15 cellular contexts compared by ENCODE assay signal in the genomic region with DNA sequence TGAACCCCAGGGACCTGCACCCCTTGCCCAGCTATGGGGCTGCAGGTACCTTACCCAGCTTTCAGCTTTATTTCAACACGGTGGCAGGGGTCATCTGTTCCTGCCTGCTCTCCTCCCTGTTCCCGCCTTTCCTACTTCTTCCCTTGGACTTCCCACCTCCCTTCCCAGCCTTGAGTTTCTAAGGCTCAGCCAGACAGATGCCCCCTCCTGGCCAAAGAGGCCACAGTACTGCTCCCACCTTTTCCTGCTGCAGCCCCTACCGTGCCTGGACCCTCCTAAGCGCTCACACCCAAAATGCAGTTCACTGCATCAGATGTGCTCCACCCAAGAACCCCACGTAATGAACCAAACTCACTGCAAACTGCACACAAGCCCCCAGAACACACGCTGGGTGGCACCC. TPM values are rescaled to one million over a fixed set of nuclear protein-coding genes. Genes with fewer than 3 reads are reported as not detected.
DNase-seq lines count a peak whose midpoint lies in the region; ATAC-seq and TF ChIP-seq lines count a peak whose summit lies in the region.
"Had no signal": no experiment of that assay in that cellular context is flagged by ENCODE, and none has a peak within 500 bp of the region (broad histone marks: within the 10 kb centered on the region; RNA-seq: fewer than 3 reads in every experiment).

No MANE protein-coding gene starts in this region.

- POLR2A ChIA-PET in WTC11 (lab: Charles Lee) (no interaction called here), T-cell (lab: Charles Lee) (no interaction called here)

- H3K27ac Mint-ChIP-seq in WTC11 (no peak overlapping the region), T-cell (no peak overlapping the region)
- H3K27ac Mint-ChIP-seq: activated CD4-positive, alpha-beta T cell treated with anti-CD3 and anti-CD28 coated beads for 36 hours; CD4-positive, alpha-beta memory T cell; stimulated activated effector memory CD8-positive, alpha-beta T cell treated with anti-CD3 and anti-CD28 coated beads, Interleukin-12 subunit alpha, Interleukin-12 subunit beta, amount 100 ng/mL, for 72 hours had no signal

- H3K9me3 Mint-ChIP-seq in WTC11 (no peaks in the 10 kb centered on the region), T-cell (no peaks in the 10 kb centered on the region)
- H3K9me3 Mint-ChIP-seq: stimulated activated effector memory CD8-positive, alpha-beta T cell treated with anti-CD3 and anti-CD28 coated beads, Interleukin-12 subunit alpha, Interleukin-12 subunit beta, amount 100 ng/mL, for 72 hours had no signal

- peak; percentile 19 for DNase-seq in AG10803 (ENCODE audit: low read depth)
- DNase-seq in H7: peak; percentile 89
- peak; percentile 52 for DNase-seq in WTC11 (ENCODE audit: low spot score)
- DNase-seq in iPS-NIHi7 (ENCODE audit: extremely low spot score): peak; percentile 67
- no peak for DNase-seq in NCI-H524 (lab: John Stamatoyannopoulos, UW)
- DNase-seq in T-cell: no peak
- DNase-seq in activated naive CD4-positive, alpha-beta T cell (lab: John Stamatoyannopoulos, UW): no peak
- DNase-seq: activated CD4-positive, alpha-beta T cell treated with anti-CD3 and anti-CD28 coated beads for 36 hours; activated naive CD4-positive, alpha-beta T cell treated with Interleukin-2 at 50 U/mL for 16 hours; CD4-positive, alpha-beta memory T cell; KG1; stimulated activated CD4-positive, alpha-beta T cell treated with anti-CD3 and anti-CD28 coated beads, Interleukin-12 subunit alpha, Interleukin-12 subunit beta, amount 100 ng/mL, for 4 hours had no signal

- H3K36me3 Mint-ChIP-seq in WTC11: peaks cover 51% of the 10 kb centered on the region
- H3K36me3 Mint-ChIP-seq in T-cell: peaks cover 50% of the 10 kb centered on the region

- CTCF ChIA-PET in WTC11 (lab: Charles Lee) (interaction anchor here (0.6 to 2.4 kb wide), 9 partner anchors 10 to 82 kb away, joined by 3 to 28 read pairs (median 5); a partner anchor contains a TSS), T-cell (lab: Charles Lee) (no interaction called here)

- H3K4me3 Mint-ChIP-seq in WTC11 (no peak overlapping the region), T-cell (no peak overlapping the region)
- H3K4me3 Mint-ChIP-seq: activated CD4-positive, alpha-beta T cell treated with anti-CD3 and anti-CD28 coated beads for 36 hours; CD4-positive, alpha-beta memory T cell; stimulated activated effector memory CD8-positive, alpha-beta T cell treated with anti-CD3 and anti-CD28 coated beads, Interleukin-12 subunit alpha, Interleukin-12 subunit beta, amount 100 ng/mL, for 72 hours had no signal

- H3K27me3 Mint-ChIP-seq in WTC11 (ENCODE audit: low read depth) (no peaks in the 10 kb centered on the region), T-cell (no peaks in the 10 kb centered on the region)
- H3K27me3 Mint-ChIP-seq: activated CD4-positive, alpha-beta T cell treated with anti-CD3 and anti-CD28 coated beads for 36 hours; CD4-positive, alpha-beta memory T cell had no signal

- peak; percentile 84 for ATAC-seq in WTC11
- ATAC-seq in T-cell (replicated peaks in 1 of 4): no peak
- ATAC-seq in HG03571 (IDR thresholded peaks at IDR 0.05; ENCODE audit: unreplicated experiment): no peak
- ATAC-seq: activated CD4-positive, alpha-beta T cell treated with anti-CD3 and anti-CD28 coated beads for 36 hours; Right ventricle myocardium inferior; stimulated activated effector memory CD8-positive, alpha-beta T cell treated with anti-CD3 and anti-CD28 coated beads, Interleukin-12 subunit alpha, Interleukin-12 subunit beta, amount 100 ng/mL, for 72 hours had no signal

- H3K4me3 ChIP-seq in AG10803 (ENCODE audit: low read length): no peak overlapping the region
- H3K4me3 ChIP-seq in H7 (ENCODE audit: insufficient read depth, low read depth, low read length): no peak overlapping the region

- H3K36me3 ChIP-seq in H7 (replicated peaks; ENCODE audit: control insufficient read depth, insufficient read depth, low read length): peaks cover 36% of the 10 kb centered on the region

- H3K4me1 Mint-ChIP-seq in WTC11 (no peaks in the 10 kb centered on the region), T-cell (peaks cover 0 to 8% (median 3%) of the 10 kb centered on the region in 3 donors)
- H3K4me1 Mint-ChIP-seq: activated CD4-positive, alpha-beta T cell treated with anti-CD3 and anti-CD28 coated beads for 36 hours had no signal

- peak; percentile 38 for TF ChIP-seq CTCF in AG10803 (conservative IDR thresholded peaks at IDR 0.05; ENCODE audit: low read length)
- TF ChIP-seq CTCF in WTC11 (IDR thresholded peaks at IDR 0.05): no peak; the same call in 1 of the 2 replicates

- no peaks in the 10 kb centered on the region for H3K27me3 ChIP-seq in H7 (ENCODE audit: control insufficient read depth, insufficient read depth, low read length)

TF ChIP-seq in WTC11, 78 proteins besides CTCF, POLR2A, EP300 and RAD21 (continues in another document):
- TF ChIP-seq ZNF416 (CRISPR knock-in tag; IDR thresholded peaks at IDR 0.05): no peak
- no peak for TF ChIP-seq NFE2L1 (CRISPR knock-in tag; IDR thresholded peaks at IDR 0.05)
- no peak for TF ChIP-seq SMAD4 (CRISPR knock-in tag; IDR thresholded peaks at IDR 0.05)
- TF ChIP-seq, protein P1, sequence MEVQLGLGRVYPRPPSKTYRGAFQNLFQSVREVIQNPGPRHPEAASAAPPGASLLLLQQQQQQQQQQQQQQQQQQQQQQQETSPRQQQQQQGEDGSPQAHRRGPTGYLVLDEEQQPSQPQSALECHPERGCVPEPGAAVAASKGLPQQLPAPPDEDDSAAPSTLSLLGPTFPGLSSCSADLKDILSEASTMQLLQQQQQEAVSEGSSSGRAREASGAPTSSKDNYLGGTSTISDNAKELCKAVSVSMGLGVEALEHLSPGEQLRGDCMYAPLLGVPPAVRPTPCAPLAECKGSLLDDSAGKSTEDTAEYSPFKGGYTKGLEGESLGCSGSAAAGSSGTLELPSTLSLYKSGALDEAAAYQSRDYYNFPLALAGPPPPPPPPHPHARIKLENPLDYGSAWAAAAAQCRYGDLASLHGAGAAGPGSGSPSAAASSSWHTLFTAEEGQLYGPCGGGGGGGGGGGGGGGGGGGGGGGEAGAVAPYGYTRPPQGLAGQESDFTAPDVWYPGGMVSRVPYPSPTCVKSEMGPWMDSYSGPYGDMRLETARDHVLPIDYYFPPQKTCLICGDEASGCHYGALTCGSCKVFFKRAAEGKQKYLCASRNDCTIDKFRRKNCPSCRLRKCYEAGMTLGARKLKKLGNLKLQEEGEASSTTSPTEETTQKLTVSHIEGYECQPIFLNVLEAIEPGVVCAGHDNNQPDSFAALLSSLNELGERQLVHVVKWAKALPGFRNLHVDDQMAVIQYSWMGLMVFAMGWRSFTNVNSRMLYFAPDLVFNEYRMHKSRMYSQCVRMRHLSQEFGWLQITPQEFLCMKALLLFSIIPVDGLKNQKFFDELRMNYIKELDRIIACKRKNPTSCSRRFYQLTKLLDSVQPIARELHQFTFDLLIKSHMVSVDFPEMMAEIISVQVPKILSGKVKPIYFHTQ (CRISPR knock-in tag; IDR thresholded peaks at IDR 0.05): no peak
- TF ChIP-seq ZNF396 (CRISPR knock-in tag; IDR thresholded peaks at IDR 0.05; ENCODE audit: borderline replicate concordance): no peak
- TF ChIP-seq, protein P2, sequence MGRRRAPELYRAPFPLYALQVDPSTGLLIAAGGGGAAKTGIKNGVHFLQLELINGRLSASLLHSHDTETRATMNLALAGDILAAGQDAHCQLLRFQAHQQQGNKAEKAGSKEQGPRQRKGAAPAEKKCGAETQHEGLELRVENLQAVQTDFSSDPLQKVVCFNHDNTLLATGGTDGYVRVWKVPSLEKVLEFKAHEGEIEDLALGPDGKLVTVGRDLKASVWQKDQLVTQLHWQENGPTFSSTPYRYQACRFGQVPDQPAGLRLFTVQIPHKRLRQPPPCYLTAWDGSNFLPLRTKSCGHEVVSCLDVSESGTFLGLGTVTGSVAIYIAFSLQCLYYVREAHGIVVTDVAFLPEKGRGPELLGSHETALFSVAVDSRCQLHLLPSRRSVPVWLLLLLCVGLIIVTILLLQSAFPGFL (CRISPR knock-in tag; IDR thresholded peaks at IDR 0.05; ENCODE audit: borderline replicate concordance): no peak
- TF ChIP-seq, protein P3, sequence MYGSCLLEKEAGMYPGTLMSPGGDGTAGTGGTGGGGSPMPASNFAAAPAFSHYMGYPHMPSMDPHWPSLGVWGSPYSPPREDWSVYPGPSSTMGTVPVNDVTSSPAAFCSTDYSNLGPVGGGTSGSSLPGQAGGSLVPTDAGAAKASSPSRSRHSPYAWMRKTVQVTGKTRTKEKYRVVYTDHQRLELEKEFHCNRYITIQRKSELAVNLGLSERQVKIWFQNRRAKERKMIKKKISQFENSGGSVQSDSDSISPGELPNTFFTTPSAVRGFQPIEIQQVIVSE (CRISPR knock-in tag; IDR thresholded peaks at IDR 0.05; ENCODE audit: borderline replicate concordance): no peak
- TF ChIP-seq NR1H2 (CRISPR knock-in tag; IDR thresholded peaks at IDR 0.05): no peak
- TF ChIP-seq ZNF671 (CRISPR knock-in tag; IDR thresholded peaks at IDR 0.05): no peak
- no peak for TF ChIP-seq SP1 (CRISPR knock-in tag; conservative IDR thresholded peaks at IDR 0.05)
- TF ChIP-seq GTF2I (CRISPR knock-in tag; conservative IDR thresholded peaks at IDR 0.05): no peak
- no peak for TF ChIP-seq FOXP1 (CRISPR knock-in tag; IDR thresholded peaks at IDR 0.05; ENCODE audit: borderline replicate concordance)
- TF ChIP-seq, protein P4, sequence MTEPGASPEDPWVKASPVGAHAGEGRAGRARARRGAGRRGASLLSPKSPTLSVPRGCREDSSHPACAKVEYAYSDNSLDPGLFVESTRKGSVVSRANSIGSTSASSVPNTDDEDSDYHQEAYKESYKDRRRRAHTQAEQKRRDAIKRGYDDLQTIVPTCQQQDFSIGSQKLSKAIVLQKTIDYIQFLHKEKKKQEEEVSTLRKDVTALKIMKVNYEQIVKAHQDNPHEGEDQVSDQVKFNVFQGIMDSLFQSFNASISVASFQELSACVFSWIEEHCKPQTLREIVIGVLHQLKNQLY (CRISPR knock-in tag; IDR thresholded peaks at IDR 0.05): no peak

RNA-seq across cellular contexts. Expression of a gene that starts 7.7 kb away (rescaled TPM):
- total RNA-seq in H7 (2014; rRNA removed; shearing (Covaris generic)): 239 and 287 TPM in 2 replicates
- total RNA-seq in WTC11 (2021): 149 to 182 TPM (median 150 TPM) in 3 replicates
- total RNA-seq in T-cell: 10 to 100 TPM; 58.7 to 92.2 (median 83.4) TPM

RNA-seq across cellular contexts. Expression of a gene that starts 9.0 kb away (rescaled TPM):
- total RNA-seq in H7 (2014; rRNA removed; shearing (Covaris generic)): 50.8 and 87.8 TPM in 2 replicates
- total RNA-seq in WTC11 (2021): 46.2 to 66.9 TPM (median 47.2 TPM) in 3 replicates
- 10 to 100 TPM; 17.5 to 45.3 (median 37.1) TPM for total RNA-seq in T-cell

RNA-seq across cellular contexts. Expression of a gene that starts 14.9 kb away (rescaled TPM):
- 1.6 and 2.0 TPM in 2 replicates for total RNA-seq in H7 (2014; rRNA removed; shearing (Covaris generic))
- 2.9 to 3.4 TPM (median 3.0 TPM) in 3 replicates for total RNA-seq in WTC11 (2021)
- 1 to 10 TPM in 4 of 5 donors, under 1 TPM in 1; 0.30 to 9.9 (median 7.3) TPM for total RNA-seq in T-cell
- total RNA-seq: Right ventricle myocardium inferior had no signal

RNA-seq across cellular contexts. Expression of a gene that starts 27.6 kb away (rescaled TPM):
- total RNA-seq in H7 (2014; rRNA removed; shearing (Covaris generic)): 14.8 and 17.4 TPM in 2 replicates
- total RNA-seq in WTC11 (2021): 1.7 to 2.7 TPM (median 2.3 TPM) in 3 replicates
- under 1 TPM in 3 of 5 donors, not detected in 2; 0.32 to 0.70 (median 0.53) TPM for total RNA-seq in T-cell
- total RNA-seq: activated CD4-positive, alpha-beta T cell treated with anti-CD3 and anti-CD28 coated beads for 36 hours; CD4-positive, alpha-beta memory T cell had no signal

RNA-seq across cellular contexts. Expression of a gene that starts 30.5 kb away (rescaled TPM):
- total RNA-seq in H7 (2014; rRNA removed; shearing (Covaris generic)): not detected in 2 replicates
- total RNA-seq in WTC11 (2021): not detected in 3 replicates
- total RNA-seq in T-cell: not detected
- total RNA-seq: activated CD4-positive, alpha-beta T cell treated with anti-CD3 and anti-CD28 coated beads for 36 hours; CD4-positive, alpha-beta memory T cell had no signal

Comparison
In these comparisons a context has a peak if more than half of its experiments do, and no peak if none do; other contexts are left out.
1. DNase-seq: peak in AG10803 (single experiment), H7 (single experiment), WTC11 (single experiment) and iPS-NIHi7 (single experiment); none in NCI-H524 (0 of 2), T-cell (0 of 34) and activated naive CD4-positive, alpha-beta T cell (0 of 4).